In genomic region chrX:15207994-15208393, GRCh38 we compare ENCODE assay signal across 30 cellular contexts.
"Had no signal": no experiment of that assay in that cellular context is flagged by ENCODE, and none has a peak within 500 bp of the region (broad histone marks: within the 10 kb centered on the region; RNA-seq: fewer than 3 reads in every experiment).

No MANE protein-coding gene starts in this region.

- H3K27me3 ChIP-seq: foreskin keratinocyte, uterus had no signal

- H3K9me3 ChIP-seq: heart left ventricle, pancreas, prostate gland, thoracic aorta, uterus had no signal

- H3K9me3 Mint-ChIP-seq: activated naive CD4-positive, alpha-beta T cell treated with anti-CD3 and anti-CD28 coated beads for 36 hours; immature natural killer cell; type B pancreatic cell had no signal

- H3K36me3 Mint-ChIP-seq: immature natural killer cell, type B pancreatic cell had no signal

- H3K27ac ChIP-seq: foreskin keratinocyte, heart left ventricle, pancreas, prostate gland, skin epidermis, thoracic aorta, uterus had no signal

- H3K4me3 ChIP-seq: heart left ventricle, pancreas, prostate gland, skin epidermis, thoracic aorta, uterus had no signal

- ATAC-seq: activated CD8-positive, alpha-beta memory T cell treated with anti-CD3 and anti-CD28 coated beads, Interleukin-2, amount 10 ng/mL, durations not matched to agents 7 days and 5 days; esophagus mucosa; foreskin keratinocyte; heart left ventricle; left colon; naive thymus-derived CD4-positive, alpha-beta T cell; pancreas; sciatic nerve had no signal

- H3K4me1 ChIP-seq: foreskin keratinocyte, heart left ventricle, pancreas, prostate gland, uterus had no signal

- H3K27ac Mint-ChIP-seq: activated CD4-positive, alpha-beta memory T cell treated with anti-CD3 and anti-CD28 coated beads, Interleukin-2, amount 10 ng/mL, durations not matched to agents 7 days and 5 days; activated CD8-positive, alpha-beta memory T cell treated with anti-CD3 and anti-CD28 coated beads, Interleukin-2, amount 10 ng/mL, durations not matched to agents 7 days and 5 days; activated naive CD4-positive, alpha-beta T cell treated with anti-CD3 and anti-CD28 coated beads for 36 hours; activated naive CD8-positive, alpha-beta T cell treated with anti-CD3 and anti-CD28 coated beads for 36 hours; immature natural killer cell; stimulated activated naive CD8-positive, alpha-beta T cell treated with anti-CD3 and anti-CD28 coated beads, Interleukin-15, Interleukin-2, amounts not matched to agents 100 ng/mL and 50 ng/mL, for 24 hours; type B pancreatic cell had no signal

- H3K27me3 Mint-ChIP-seq: activated CD4-positive, alpha-beta memory T cell treated with anti-CD3 and anti-CD28 coated beads, Interleukin-2, amount 10 ng/mL, durations not matched to agents 7 days and 5 days; activated CD8-positive, alpha-beta memory T cell treated with anti-CD3 and anti-CD28 coated beads, Interleukin-2, amount 10 ng/mL, durations not matched to agents 7 days and 5 days; activated naive CD8-positive, alpha-beta T cell treated with anti-CD3 and anti-CD28 coated beads for 36 hours; stimulated activated naive CD8-positive, alpha-beta T cell treated with anti-CD3 and anti-CD28 coated beads, Interleukin-15, Interleukin-2, amounts not matched to agents 100 ng/mL and 50 ng/mL, for 24 hours; type B pancreatic cell had no signal

- DNase-seq: activated CD4-positive, alpha-beta memory T cell treated with anti-CD3 and anti-CD28 coated beads, Interleukin-2, amount 10 ng/mL, durations not matched to agents 7 days and 5 days; activated CD4-positive, alpha-beta T cell treated with anti-CD3 and anti-CD28 coated beads for 4 hours; activated CD8-positive, alpha-beta memory T cell treated with anti-CD3 and anti-CD28 coated beads, Interleukin-2, amount 10 ng/mL, durations not matched to agents 7 days and 5 days; activated effector memory CD4-positive, alpha-beta T cell treated with anti-CD3 and anti-CD28 coated beads, Interleukin-2, amount 50 U/mL, for 16 hours; activated naive CD4-positive, alpha-beta T cell treated with anti-CD3 and anti-CD28 coated beads for 36 hours; activated naive CD8-positive, alpha-beta T cell treated with anti-CD3 and anti-CD28 coated beads for 36 hours; amniotic stem cell; caudate nucleus; foreskin keratinocyte; heart left ventricle; hypothalamus; immature natural killer cell; kidney; left colon; midbrain; naive thymus-derived CD4-positive, alpha-beta T cell; pancreas; retina; stimulated activated CD4-positive, alpha-beta T cell treated with anti-CD3 and anti-CD28 coated beads, Interleukin-12 subunit alpha, Interleukin-12 subunit beta, amount 100 ng/mL, for 4 hours; stimulated activated CD4-positive, alpha-beta T cell treated with anti-CD3 and anti-CD28 coated beads, Interleukin-4, amount 100 ng/mL, for 1 hour; T-helper 2 cell; uterus had no signal

- H3K4me3 Mint-ChIP-seq: activated CD4-positive, alpha-beta memory T cell treated with anti-CD3 and anti-CD28 coated beads, Interleukin-2, amount 10 ng/mL, durations not matched to agents 7 days and 5 days; activated CD8-positive, alpha-beta memory T cell treated with anti-CD3 and anti-CD28 coated beads, Interleukin-2, amount 10 ng/mL, durations not matched to agents 7 days and 5 days; activated naive CD4-positive, alpha-beta T cell treated with anti-CD3 and anti-CD28 coated beads for 36 hours; activated naive CD8-positive, alpha-beta T cell treated with anti-CD3 and anti-CD28 coated beads for 36 hours; immature natural killer cell; naive thymus-derived CD4-positive, alpha-beta T cell; stimulated activated naive CD8-positive, alpha-beta T cell treated with anti-CD3 and anti-CD28 coated beads, Interleukin-15, Interleukin-2, amounts not matched to agents 100 ng/mL and 50 ng/mL, for 24 hours; type B pancreatic cell had no signal

- H3K36me3 ChIP-seq: heart left ventricle, pancreas, prostate gland, thoracic aorta, uterus had no signal

- FAIRE-seq: endothelial cell of umbilical vein had no signal
